In the genomic region with DNA sequence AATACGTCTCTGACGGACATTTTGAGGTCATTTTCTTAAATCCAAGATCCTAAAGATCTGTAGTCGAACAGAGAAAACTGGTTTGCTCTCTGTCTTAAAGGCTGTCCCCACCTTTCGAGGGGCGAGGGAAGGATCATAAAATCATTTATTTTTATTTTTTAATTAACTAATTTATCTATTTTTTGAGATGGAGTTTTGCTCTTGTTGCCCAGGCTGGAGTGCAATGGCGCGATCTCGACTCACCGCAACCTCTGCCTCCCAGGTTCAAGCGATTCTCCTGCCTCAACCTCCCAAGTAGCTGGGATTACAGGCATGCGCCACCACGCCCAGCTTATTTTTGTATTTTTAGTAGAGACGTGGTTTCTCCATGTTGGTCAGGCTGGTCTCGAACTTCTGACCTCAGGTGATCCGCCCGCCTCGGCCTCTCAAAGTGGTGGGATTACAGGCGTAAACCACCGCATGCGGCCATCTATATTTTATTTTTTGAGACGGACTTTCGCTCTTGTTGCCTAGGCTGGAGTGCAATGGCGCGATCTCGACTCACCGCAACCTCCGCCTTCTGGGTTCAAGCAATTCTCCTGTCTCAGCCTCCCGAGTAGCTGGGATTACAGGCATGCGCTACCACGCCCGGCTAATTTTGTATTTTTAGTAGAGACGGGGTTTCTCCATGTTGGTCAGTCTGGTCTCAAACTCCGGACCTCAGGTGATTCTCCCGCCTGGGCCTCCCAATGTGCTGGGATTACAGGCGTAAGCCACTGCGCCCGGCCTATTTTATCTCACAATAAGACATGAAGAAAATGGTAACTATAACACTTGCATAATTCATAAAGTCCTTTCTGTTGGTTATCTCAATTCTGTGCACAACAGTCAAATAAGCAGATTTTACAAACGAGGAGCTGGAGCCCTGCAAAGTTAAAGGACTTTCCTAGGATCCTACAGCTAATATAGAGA, we compare ENCODE assay signal across 6 cellular contexts. TPM values are rescaled to one million over a fixed set of nuclear protein-coding genes. Genes with fewer than 3 reads are reported as not detected.
DNase-seq lines count a peak whose midpoint lies in the region; ATAC-seq and TF ChIP-seq lines count a peak whose summit lies in the region.
"Not testable (repeated sequence)": the region's sequence is repeated elsewhere in the genome, so short reads cannot be mapped to it uniquely, and the experiment has no call there.

No MANE protein-coding gene starts in this region.

- not testable (repeated sequence) for DNase-seq in GM12864 (ENCODE audit: low read depth); SK-N-SH; heart left ventricle; nephron progenitor cell

- H3K4me1 Mint-ChIP-seq in brain (peaks cover 62% of the 10 kb centered on the region), nephron progenitor cell (peaks cover 49% of the 10 kb centered on the region)

- not testable (repeated sequence) for TF ChIP-seq POLR2A in heart left ventricle (IDR thresholded peaks at IDR 0.05)

- H3K4me3 Mint-ChIP-seq in brain (peak overlapping the region; percentile 94 to 100 (median 98)), nephron progenitor cell (peak overlapping the region; percentile 97)

- H3K9me2 ChIP-seq in SK-N-SH = not testable (repeated sequence)

- not testable (repeated sequence) for TF ChIP-seq CTCF in GM12864 (IDR thresholded peaks at IDR 0.05; ENCODE audit: low read depth, low read length, missing control alignments); SK-N-SH (IDR thresholded peaks at IDR 0.05); nephron progenitor cell (IDR thresholded peaks at IDR 0.05)
- TF ChIP-seq CTCF in brain (conservative IDR thresholded peaks at IDR 0.05) (peak in 1 of 2 experiments; percentile 2), heart left ventricle (IDR thresholded peaks at IDR 0.05) (peak in 1 of 12 donors; percentile 0)

- not testable (repeated sequence) for TF ChIP-seq EP300 in SK-N-SH (IDR thresholded peaks at IDR 0.05; ENCODE audit: borderline replicate concordance in 1 of 2, low read depth in 1 of 2, low read length in 1 of 2)

- peaks cover 42% of the 10 kb centered on the region for H3K36me3 Mint-ChIP-seq in brain
- H3K36me3 Mint-ChIP-seq in nephron progenitor cell (ENCODE audit: low read depth) = peaks cover 53% of the 10 kb centered on the region

- peak overlapping the region; percentile 99 to 100 (median 100) for H3K27ac Mint-ChIP-seq in brain
- peak overlapping the region; percentile 100 for H3K27ac Mint-ChIP-seq in nephron progenitor cell

- not testable (repeated sequence) for ATAC-seq in heart left ventricle

- peaks cover 69% of the 10 kb centered on the region for H3K79me2 ChIP-seq in SK-N-SH (ENCODE audit: insufficient read depth)

- H3K4me1 ChIP-seq in SK-N-SH (ENCODE audit: control insufficient read depth in 1 of 2, insufficient read depth in 2 of 2, low read depth in 1 of 2, low read length in 1 of 2) = peaks cover 23 to 24% of the 10 kb centered on the region in 2 experiments
- peaks cover 0 to 49% (median 35%) of the 10 kb centered on the region in 12 donors for H3K4me1 ChIP-seq in heart left ventricle
- H3K4me1 ChIP-seq in thymus (ENCODE audit: control insufficient read depth, insufficient read depth, low read length) = peaks cover 17% of the 10 kb centered on the region

- H3K9ac ChIP-seq in SK-N-SH = peak overlapping the region; percentile 69

- peaks cover 17% of the 10 kb centered on the region for H4K20me1 ChIP-seq in SK-N-SH (ENCODE audit: insufficient read depth)

- not testable (repeated sequence) for H3K27me3 ChIP-seq in SK-N-SH (ENCODE audit: insufficient read depth); heart left ventricle; thymus (ENCODE audit: control insufficient read depth, insufficient read depth)

- peaks cover 41% of the 10 kb centered on the region for H3K27me3 Mint-ChIP-seq in brain
- H3K27me3 Mint-ChIP-seq in nephron progenitor cell (ENCODE audit: low read depth, poor library complexity) = not testable (repeated sequence)

- H3K36me3 ChIP-seq in SK-N-SH (replicated peaks in 1 of 2; ENCODE audit: control insufficient read depth in 1 of 2, insufficient read depth in 2 of 2, low read length in 1 of 2) (peaks cover 13 to 22% of the 10 kb centered on the region in 2 experiments), heart left ventricle (peaks cover 0 to 34% (median 24%) of the 10 kb centered on the region in 9 donors), thymus (ENCODE audit: control insufficient read depth, insufficient read depth) (peaks cover 16% of the 10 kb centered on the region)

- not testable (repeated sequence) for H2AFZ ChIP-seq in SK-N-SH (ENCODE audit: low read depth)

- 83% methylated on average over 38 of the region's 38 CpGs for WGBS in SK-N-SH (ENCODE audit: low lambda C conversion rate)
- 75 to 83% (median 77%) methylated on average over 38 of the region's 38 CpGs for WGBS in heart left ventricle, 4 donors
- 82% methylated on average over 38 of the region's 38 CpGs for WGBS in thymus

- H3K9me3 ChIP-seq in SK-N-SH; heart left ventricle; thymus (ENCODE audit: control insufficient read depth): not testable (repeated sequence)

- peaks cover 37% of the 10 kb centered on the region for H3F3A ChIP-seq in SK-N-SH (replicated peaks; ENCODE audit: insufficient read depth)

- H3K27ac ChIP-seq in SK-N-SH (ENCODE audit: low read depth in 2 of 2, low read length in 1 of 2) (peak overlapping the region; percentile 92 to 93), heart left ventricle (peak overlapping the region; percentile 80 to 98 (median 91)), thymus (ENCODE audit: low read depth) (peak overlapping the region; percentile 52)

- H3K4me2 ChIP-seq in SK-N-SH = peak overlapping the region; percentile 60

- intact Hi-C loops in heart left ventricle (cut with DNase I) = loop anchor here in 4 of 10 donors (1.0 to 2.0 kb wide), 3 partner anchors 27 to 103 kb away; a partner anchor contains a TSS

- H3K4me3 ChIP-seq in GM12864 (ENCODE audit: low read depth, low read length) = peak overlapping the region; percentile 81
- H3K4me3 ChIP-seq in SK-N-SH (ENCODE audit: low read depth in 2 of 2, low read length in 1 of 2) = peak overlapping the region; percentile 35 to 45; a peak in 2 of 4 replicates
- peak overlapping the region; percentile 3 to 93 (median 73) for H3K4me3 ChIP-seq in heart left ventricle
- peak overlapping the region; percentile 64 for H3K4me3 ChIP-seq in thymus (ENCODE audit: low read length)

- POLR2A ChIA-PET in SK-N-SH (lab: Yijun Ruan, JAX) = interaction anchor here (0.9 to 1.2 kb wide), 5 partner anchors 15 to 105 kb away, joined by 3 to 8 read pairs (median 5); a partner anchor contains a TSS

- not testable (repeated sequence) for TF ChIP-seq RAD21 in SK-N-SH (IDR thresholded peaks at IDR 0.05; ENCODE audit: low read length)

- H3K9me3 Mint-ChIP-seq in brain, nephron progenitor cell: not testable (repeated sequence)

- CTCF ChIA-PET in SK-N-SH (lab: Yijun Ruan, JAX) = interaction anchor here (42.4 kb wide), 1 partner anchor 33 kb away, joined by 838 read pairs; a partner anchor contains a TSS

TF ChIP-seq in SK-N-SH, 30 proteins besides CTCF, POLR2A, EP300 and RAD21:
- TF ChIP-seq POLR2AphosphoS5 (IDR thresholded peaks at IDR 0.05; ENCODE audit: low read depth, low read length) = 0 out of 2 replicates have a peak, but pooled peaks have one; percentile 1

RNA-seq across cellular contexts. Expression of a gene that starts 1.0 kb away (rescaled TPM):
- polyA plus RNA-seq in SK-N-SH (2012; rRNA removed) (5.9 and 10.4 TPM in 2 replicates), brain (ENCODE audit: insufficient read depth, low read depth, low replicate concordance) (124 TPM), heart left ventricle (10 to 100 TPM in 1 of 2 donors, 1 to 10 TPM in 1; 8.6 to 13.9 TPM), thymus (21.6 TPM)
- polyA plus RNA-seq in SK-N-SH (2012; cell fraction: cytosol; rRNA removed) = 4.0 and 5.9 TPM in 2 replicates
- polyA plus RNA-seq in SK-N-SH (2012; cell fraction: nucleus; rRNA removed) = 31.1 and 38.0 TPM in 2 replicates
- 10 to 100 TPM; 10.6 to 25.0 (median 17.5) TPM for total RNA-seq in heart left ventricle

RNA-seq across cellular contexts. Expression of a gene that starts 2.0 kb away (rescaled TPM):
- polyA plus RNA-seq in SK-N-SH (2012; rRNA removed) (1,037 and 1,093 TPM in 2 replicates), brain (ENCODE audit: insufficient read depth, low read depth, low replicate concordance) (2,902 TPM), heart left ventricle (100 to 1,000 TPM; 195 to 497 TPM), thymus (137 TPM)
- polyA plus RNA-seq in SK-N-SH (2012; cell fraction: cytosol; rRNA removed) = 629 and 839 TPM in 2 replicates
- polyA plus RNA-seq in SK-N-SH (2012; cell fraction: nucleus; rRNA removed) = 576 and 657 TPM in 2 replicates
- 100 to 1,000 TPM; 183 to 474 (median 238) TPM for total RNA-seq in heart left ventricle

RNA-seq across cellular contexts. Expression of a gene that starts 24.4 kb away (rescaled TPM):
- 457 and 462 TPM in 2 replicates for polyA plus RNA-seq in SK-N-SH (2012; rRNA removed)
- 377 and 388 TPM in 2 replicates for polyA plus RNA-seq in SK-N-SH (2012; cell fraction: cytosol; rRNA removed)
- 492 and 506 TPM in 2 replicates for polyA plus RNA-seq in SK-N-SH (2012; cell fraction: nucleus; rRNA removed)
- polyA plus RNA-seq in brain (ENCODE audit: insufficient read depth, low read depth, low replicate concordance) = 231 TPM
- 100 to 1,000 TPM; 166 to 282 (median 211) TPM for total RNA-seq in heart left ventricle
- 100 to 1,000 TPM; 291 to 310 TPM for polyA plus RNA-seq in heart left ventricle
- polyA plus RNA-seq in thymus = 157 TPM

RNA-seq across cellular contexts. Expression of a gene that starts 26.2 kb away (rescaled TPM):
- polyA plus RNA-seq in SK-N-SH (2012; rRNA removed) = 12.9 and 14.0 TPM in 2 replicates
- polyA plus RNA-seq in SK-N-SH (2012; cell fraction: cytosol; rRNA removed) = 12.4 and 16.7 TPM in 2 replicates
- polyA plus RNA-seq in SK-N-SH (2012; cell fraction: nucleus; rRNA removed) = 27.7 and 30.1 TPM in 2 replicates
- 3.8 TPM for polyA plus RNA-seq in brain (ENCODE audit: insufficient read depth, low read depth, low replicate concordance)
- total RNA-seq in heart left ventricle = 100 to 1,000 TPM in 2 of 9 donors, 10 to 100 TPM in 6, 1 to 10 TPM in 1; 8.7 to 127 (median 69.8) TPM
- polyA plus RNA-seq in heart left ventricle = 100 to 1,000 TPM in 1 of 2 donors, 10 to 100 TPM in 1; 33.3 to 119 TPM
- 39.7 TPM for polyA plus RNA-seq in thymus

RNA-seq across cellular contexts. Expression of a gene that starts 27.3 kb away (rescaled TPM):
- polyA plus RNA-seq in SK-N-SH (2012; rRNA removed) (19.7 and 26.8 TPM in 2 replicates), brain (ENCODE audit: insufficient read depth, low read depth, low replicate concordance) (165 TPM), heart left ventricle (1 to 10 TPM; 5.6 to 8.6 TPM), thymus (10.4 TPM)
- polyA plus RNA-seq in SK-N-SH (2012; cell fraction: cytosol; rRNA removed) = 11.9 and 19.3 TPM in 2 replicates
- 15.7 and 18.5 TPM in 2 replicates for polyA plus RNA-seq in SK-N-SH (2012; cell fraction: nucleus; rRNA removed)
- 1 to 10 TPM; 2.2 to 9.6 (median 3.9) TPM for total RNA-seq in heart left ventricle
